In genomic region chr5:173172166-173172565, GRCh38 we compare ENCODE assay signal across 28 cellular contexts.
"Had no signal": no experiment of that assay in that cellular context is flagged by ENCODE, and none has a peak within 500 bp of the region (broad histone marks: within the 10 kb centered on the region; RNA-seq: fewer than 3 reads in every experiment).

No MANE protein-coding gene starts in this region.

- H3K9me3 ChIP-seq: gastrocnemius medialis, mucosa of descending colon, neutrophil, pancreas, suprapubic skin, transverse colon, upper lobe of right lung, uterus had no signal

- H3K36me3 ChIP-seq: gastrocnemius medialis, heart left ventricle, neutrophil, pancreas, suprapubic skin, transverse colon, upper lobe of right lung, uterus had no signal

- H3K4me2 ChIP-seq: hepatocyte, smooth muscle cell had no signal

- FAIRE-seq: kidney, pancreas had no signal

- ATAC-seq: esophagus mucosa; gastrocnemius medialis; heart left ventricle; left lobe of liver; mucosa of descending colon; natural killer cell treated with Interleukin-12 subunit alpha and Interleukin-12 subunit beta and Interleukin-15 and Interleukin-18, amount 100 ng/mL, for 72 hours; pancreas; sciatic nerve; stimulated activated naive CD8-positive, alpha-beta T cell treated with anti-CD3 and anti-CD28 coated beads, Interleukin-15, amount 100 ng/mL, for 72 hours; upper lobe of right lung had no signal

- H3K27ac ChIP-seq: dorsolateral prefrontal cortex, epithelial cell of prostate, gastrocnemius medialis, heart left ventricle, hepatocyte, neutrophil, pancreas, suprapubic skin, transverse colon, upper lobe of right lung, uterus had no signal

- H2AFZ ChIP-seq: hepatocyte had no signal

- DNase-seq: dorsolateral prefrontal cortex; effector CD4-positive, alpha-beta T cell; foreskin fibroblast; gastrocnemius medialis; heart left ventricle; kidney; mucosa of descending colon; naive B cell; pancreas; stimulated activated CD4-positive, alpha-beta T cell treated with anti-CD3 and anti-CD28 coated beads, Interleukin-12 subunit alpha, Interleukin-12 subunit beta, amount 100 ng/mL, for 4 hours; stimulated activated CD4-positive, alpha-beta T cell treated with anti-CD3 and anti-CD28 coated beads, Interleukin-1b, Interleukin-23, amount 100 ng/mL, for 48 hours; stimulated activated CD4-positive, alpha-beta T cell treated with anti-CD3 and anti-CD28 coated beads, Interleukin-4, amount 100 ng/mL, for 1 hour; stimulated activated CD8-positive, alpha-beta memory T cell treated with anti-CD3 and anti-CD28 coated beads, Interleukin-4, amount 100 ng/mL, for 48 hours; stimulated activated naive CD4-positive, alpha-beta T cell; stimulated activated naive CD8-positive, alpha-beta T cell treated with anti-CD3 and anti-CD28 coated beads, Interleukin-15, amount 100 ng/mL, for 72 hours; transverse colon; upper lobe of right lung; uterus had no signal

- H3K4me1 ChIP-seq: gastrocnemius medialis, pancreas, suprapubic skin, transverse colon, upper lobe of right lung, uterus had no signal

- H3K79me2 ChIP-seq: hepatocyte had no signal

- H3K4me3 ChIP-seq: dorsolateral prefrontal cortex, gastrocnemius medialis, heart left ventricle, hepatocyte, lung, mucosa of descending colon, pancreas, smooth muscle cell, suprapubic skin, transverse colon, upper lobe of right lung, uterus had no signal

- H3K27me3 ChIP-seq: dorsolateral prefrontal cortex, gastrocnemius medialis, heart left ventricle, hepatocyte, pancreas, suprapubic skin, transverse colon, uterus had no signal
